In genomic region chr20:61754976-61755778, GRCh38 we compare ENCODE assay signal across 18 cellular contexts.
DNase-seq lines count a peak whose midpoint lies in the region; ATAC-seq, FAIRE-seq and TF ChIP-seq lines count a peak whose summit lies in the region.
"Had no signal": no experiment of that assay in that cellular context is flagged by ENCODE, and none has a peak within 500 bp of the region (broad histone marks: within the 10 kb centered on the region; RNA-seq: fewer than 3 reads in every experiment).

No MANE protein-coding gene starts in this region.

- H3K36me3 Mint-ChIP-seq in naive thymus-derived CD4-positive, alpha-beta T cell, result no peaks in the 10 kb centered on the region
- H3K36me3 Mint-ChIP-seq: IgD-negative memory B cell had no signal

- no peak for FAIRE-seq in GM19239 (lab: Jason Lieb, UNC)
- FAIRE-seq: GM12891, GM18507 had no signal

- H3K27ac ChIP-seq in naive thymus-derived CD4-positive, alpha-beta T cell (ENCODE audit: low read depth, low read length), result no peak overlapping the region
- no peak overlapping the region for H3K27ac ChIP-seq in prostate gland

- no peaks in the 10 kb centered on the region for H3K36me3 ChIP-seq in naive thymus-derived CD4-positive, alpha-beta T cell (ENCODE audit: control insufficient read depth in 2 of 3, insufficient read depth in 3 of 3, low read length in 3 of 3)
- H3K36me3 ChIP-seq in prostate gland, result no peaks in the 10 kb centered on the region

- TF ChIP-seq POLR2A in prostate gland (IDR thresholded peaks at IDR 0.05), result no peak

- H3K9me3 ChIP-seq in naive thymus-derived CD4-positive, alpha-beta T cell (ENCODE audit: control insufficient read depth in 2 of 3, low read length in 3 of 3), result peaks cover 0 to 9% (median 0%) of the 10 kb centered on the region in 3 experiments
- no peaks in the 10 kb centered on the region for H3K9me3 ChIP-seq in prostate gland

- no peak overlapping the region for H3K4me3 Mint-ChIP-seq in naive thymus-derived CD4-positive, alpha-beta T cell
- H3K4me3 Mint-ChIP-seq: IgD-negative memory B cell had no signal

- H3K27ac Mint-ChIP-seq in naive thymus-derived CD4-positive, alpha-beta T cell, result no peak overlapping the region
- H3K27ac Mint-ChIP-seq: IgD-negative memory B cell had no signal

- H3K4me3 ChIP-seq in fibroblast of mammary gland (ENCODE audit: control insufficient read depth, low read depth, low read length) (no peak overlapping the region), prostate gland (no peak overlapping the region)
- H3K4me3 ChIP-seq in naive thymus-derived CD4-positive, alpha-beta T cell (ENCODE audit: low read length), result no peak overlapping the region

- POLR2A ChIA-PET in naive thymus-derived CD4-positive, alpha-beta T cell (lab: Charles Lee), result no interaction called here

- peaks cover 0 to 12% (median 6%) of the 10 kb centered on the region in 11 donors for H3K9me3 Mint-ChIP-seq in naive thymus-derived CD4-positive, alpha-beta T cell

- ATAC-seq in left cardiac atrium, result no peak
- no peak for ATAC-seq in left ventricle myocardium superior
- ATAC-seq in naive thymus-derived CD4-positive, alpha-beta T cell, result peak; percentile 41
- ATAC-seq in GM18868 (IDR thresholded peaks at IDR 0.05; ENCODE audit: unreplicated experiment), result no peak
- ATAC-seq in GM19351 (IDR thresholded peaks at IDR 0.05; ENCODE audit: unreplicated experiment), result no peak

- WGBS in prostate gland, result 83% methylated on average over 12 of the region's 12 CpGs

- intact Hi-C loops in left cardiac atrium (cut with DNase I), result no loop called here
- intact Hi-C loops in left ventricle myocardium superior (cut with micrococcal nuclease), result no loop called here
- intact Hi-C loops in naive thymus-derived CD4-positive, alpha-beta T cell (cut with micrococcal nuclease), result no loop called here
- intact Hi-C loops in prostate gland (cut with DNase I), result no loop called here

- no peaks in the 10 kb centered on the region for H3K27me3 ChIP-seq in naive thymus-derived CD4-positive, alpha-beta T cell (ENCODE audit: control insufficient read depth in 2 of 2, insufficient read depth in 2 of 2, low read length in 2 of 2)
- no peaks in the 10 kb centered on the region for H3K27me3 ChIP-seq in prostate gland (replicated peaks; ENCODE audit: insufficient read depth)

- H3K27me3 Mint-ChIP-seq in naive thymus-derived CD4-positive, alpha-beta T cell, result peaks cover 0 to 5% (median 0%) of the 10 kb centered on the region in 5 donors

- H3K4me1 ChIP-seq in naive thymus-derived CD4-positive, alpha-beta T cell (ENCODE audit: control insufficient read depth in 2 of 2, insufficient read depth in 2 of 2, low read length in 2 of 2), result no peaks in the 10 kb centered on the region
- H3K4me1 ChIP-seq in prostate gland (replicated peaks), result no peaks in the 10 kb centered on the region

- H3K4me1 Mint-ChIP-seq in naive thymus-derived CD4-positive, alpha-beta T cell, result no peaks in the 10 kb centered on the region
- H3K4me1 Mint-ChIP-seq: IgD-negative memory B cell had no signal

- CTCF ChIA-PET in naive thymus-derived CD4-positive, alpha-beta T cell (lab: Charles Lee), result no interaction called here

- no peak for TF ChIP-seq CTCF in fibroblast of mammary gland (conservative IDR thresholded peaks at IDR 0.05; ENCODE audit: control insufficient read depth, insufficient read depth, low read depth, low read length)
- no peak for TF ChIP-seq CTCF in prostate gland (IDR thresholded peaks at IDR 0.05)

- peak; percentile 2 for DNase-seq in left cardiac atrium
- DNase-seq in left ventricle myocardium superior, result no peak
- DNase-seq in fibroblast of mammary gland (ENCODE audit: low read depth), result peak; percentile 3
- no peak for DNase-seq in naive thymus-derived CD4-positive, alpha-beta T cell
- DNase-seq in prostate gland (ENCODE audit: low spot score), result no peak
- DNase-seq in GM19239 (ENCODE audit: insufficient read length, low spot score), result no peak
- DNase-seq: C1 segment of cervical spinal cord, DMS 273 treated with DMSO at 0.1 percent for 48 hours, GF-D8, NCI-H1105, NCI-H1694, NCI-H510A treated with DMSO at 0.1 percent for 48 hours, NCI-H82 had no signal

Comparison
In these comparisons a context has a peak if more than half of its experiments do, and no peak if none do; other contexts are left out.
1. DNase-seq: peak in left cardiac atrium (single experiment) and fibroblast of mammary gland (single experiment); none in left ventricle myocardium superior (single experiment), naive thymus-derived CD4-positive, alpha-beta T cell (0 of 9), prostate gland (single experiment) and GM19239 (single experiment).